Comparison of ENCODE assay signal across 19 cellular contexts in the genomic region with DNA sequence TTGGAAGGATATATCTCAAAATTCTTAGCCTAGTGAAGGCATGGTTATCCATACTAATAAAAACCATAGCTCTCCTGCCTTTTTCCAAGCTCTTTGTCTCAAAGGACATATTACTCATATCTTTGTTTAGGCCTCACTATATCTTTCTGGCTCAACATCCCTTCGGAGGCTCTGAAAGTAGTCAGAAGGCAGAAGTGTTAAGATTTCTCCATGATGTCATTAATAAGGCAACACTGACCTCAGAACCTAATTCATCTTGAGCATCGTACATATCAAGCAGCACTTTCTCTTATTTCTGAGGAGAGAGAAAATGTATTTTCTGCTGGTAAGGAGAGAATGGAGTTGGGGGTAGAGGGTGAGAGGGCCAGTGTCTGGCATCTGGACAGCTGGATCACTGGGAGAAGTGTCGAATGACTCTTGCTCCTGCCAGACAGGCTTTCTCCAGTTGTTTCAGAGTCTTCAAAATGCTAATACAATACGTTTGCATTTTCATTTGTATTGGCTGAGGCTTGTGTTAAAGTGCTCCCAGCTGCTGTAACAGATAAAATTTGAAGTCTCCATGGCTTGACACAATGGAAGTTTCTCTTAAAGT.
"Had no signal": no experiment of that assay in that cellular context is flagged by ENCODE, and none has a peak within 500 bp of the region (broad histone marks: within the 10 kb centered on the region; RNA-seq: fewer than 3 reads in every experiment).

No MANE protein-coding gene starts in this region.

- H3K4me1 Mint-ChIP-seq: immature natural killer cell, naive B cell had no signal

- H3K36me3 ChIP-seq: brain microvascular endothelial cell, suprapubic skin had no signal

- H3K79me2 ChIP-seq: parathyroid adenoma had no signal

- H3K27me3 Mint-ChIP-seq: naive B cell had no signal

- H3K9me3 ChIP-seq: suprapubic skin had no signal

- H3K9ac ChIP-seq: parathyroid adenoma had no signal

- H3K9me3 Mint-ChIP-seq: activated T-cell treated with anti-CD3 and anti-CD28 coated beads, Interleukin-2, amount 50 U/mL, for 4 hours had no signal

- H3K4me3 Mint-ChIP-seq: activated T-cell treated with anti-CD3 and anti-CD28 coated beads, Interleukin-2, amount 50 U/mL, for 4 hours; immature natural killer cell; naive B cell had no signal

- H3K4me1 ChIP-seq: parathyroid adenoma, suprapubic skin had no signal

- H3K4me3 ChIP-seq: suprapubic skin had no signal

- H3K27me3 ChIP-seq: brain microvascular endothelial cell, suprapubic skin had no signal

- H2AFZ ChIP-seq: parathyroid adenoma had no signal

- H3K27ac ChIP-seq: brain microvascular endothelial cell, epithelial cell of prostate, parathyroid adenoma, suprapubic skin had no signal

- H3K36me3 Mint-ChIP-seq: activated naive CD4-positive, alpha-beta T cell treated with anti-CD3 and anti-CD28 coated beads, Interleukin-2, amount 50 U/mL, for 72 hours; immature natural killer cell; naive B cell had no signal

- ATAC-seq: activated naive CD4-positive, alpha-beta T cell treated with anti-CD3 and anti-CD28 coated beads, Interleukin-2, amount 50 U/mL, for 72 hours; activated T-cell treated with anti-CD3 and anti-CD28 coated beads, Interleukin-2, amount 50 U/mL, for 4 hours; stimulated activated naive CD8-positive, alpha-beta T cell treated with anti-CD3 and anti-CD28 coated beads, Interleukin-15, Interleukin-2, amounts not matched to agents 100 U/mL and 50 U/mL, for 24 hours had no signal

- H3K27ac Mint-ChIP-seq: activated naive CD4-positive, alpha-beta T cell treated with anti-CD3 and anti-CD28 coated beads, Interleukin-2, amount 50 U/mL, for 72 hours; immature natural killer cell had no signal

- DNase-seq: activated CD4-positive, alpha-beta T cell treated with anti-CD3 and anti-CD28 coated beads, Interleukin-2, amount 50 U/mL, for 48 hours; activated CD4-positive, CD25-positive, alpha-beta regulatory T cell treated with anti-CD3 and anti-CD28 coated beads, Interleukin-2, amount 50 U/mL, for 72 hours; activated effector memory CD4-positive, alpha-beta T cell treated with anti-CD3 and anti-CD28 coated beads, Interleukin-2, amount 50 U/mL, for 16 hours; activated T-cell treated with anti-CD3 and anti-CD28 coated beads, Interleukin-2, amount 50 U/mL, for 4 hours; amygdala; brain microvascular endothelial cell; dermis blood vessel endothelial cell; foreskin melanocyte; immature natural killer cell; midbrain; naive B cell; stimulated activated CD4-positive, alpha-beta T cell treated with anti-CD3 and anti-CD28 coated beads, Interleukin-4, amount 100 ng/mL, for 4 hours; stimulated activated CD8-positive, alpha-beta memory T cell treated with anti-CD3 and anti-CD28 coated beads, Interleukin-4, amount 100 ng/mL, for 48 hours; stimulated activated naive CD8-positive, alpha-beta T cell treated with anti-CD3 and anti-CD28 coated beads, Interleukin-15, Interleukin-2, amounts not matched to agents 100 U/mL and 50 U/mL, for 24 hours; trophoblast cell had no signal
